8 cellular contexts compared by ENCODE assay signal in genomic region chr3:37174532-37175126, GRCh38. TPM values are rescaled to one million over a fixed set of nuclear protein-coding genes. Genes with fewer than 3 reads are reported as not detected.
A peak's percentile ranks its signal among the peaks of the same experiment; 100 is the strongest.
DNase-seq lines count a peak whose midpoint lies in the region; ATAC-seq and TF ChIP-seq lines count a peak whose summit lies in the region.

A gene with protein sequence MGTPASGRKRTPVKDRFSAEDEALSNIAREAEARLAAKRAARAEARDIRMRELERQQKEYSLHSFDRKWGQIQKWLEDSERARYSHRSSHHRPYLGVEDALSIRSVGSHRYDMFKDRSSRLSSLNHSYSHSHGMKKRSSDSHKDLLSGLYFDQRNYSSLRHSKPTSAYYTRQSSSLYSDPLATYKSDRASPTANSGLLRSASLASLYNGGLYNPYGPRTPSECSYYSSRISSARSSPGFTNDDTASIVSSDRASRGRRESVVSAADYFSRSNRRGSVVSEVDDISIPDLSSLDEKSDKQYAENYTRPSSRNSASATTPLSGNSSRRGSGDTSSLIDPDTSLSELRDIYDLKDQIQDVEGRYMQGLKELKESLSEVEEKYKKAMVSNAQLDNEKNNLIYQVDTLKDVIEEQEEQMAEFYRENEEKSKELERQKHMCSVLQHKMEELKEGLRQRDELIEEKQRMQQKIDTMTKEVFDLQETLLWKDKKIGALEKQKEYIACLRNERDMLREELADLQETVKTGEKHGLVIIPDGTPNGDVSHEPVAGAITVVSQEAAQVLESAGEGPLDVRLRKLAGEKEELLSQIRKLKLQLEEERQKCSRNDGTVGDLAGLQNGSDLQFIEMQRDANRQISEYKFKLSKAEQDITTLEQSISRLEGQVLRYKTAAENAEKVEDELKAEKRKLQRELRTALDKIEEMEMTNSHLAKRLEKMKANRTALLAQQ (minus strand): TSS chr3:37174582. CDS start chr3:37148983, 25,599 bp downstream.

- no peak within 1 kb of the TSS for H3K23ac ChIP-seq in neuronal stem cell (ENCODE audit: low read depth, low read length, poor library complexity)

- H3K36me3 ChIP-seq in neuronal stem cell (replicated peaks in 1 of 2; ENCODE audit: control insufficient read depth in 2 of 2, insufficient read depth in 2 of 2, low read length in 2 of 2), result peaks cover 2 to 37% of the 10 kb centered on the region in 2 donors

- WGBS in neuronal stem cell (ENCODE audit: extremely low coverage in 2 of 2, insufficient read length in 2 of 2, insufficient replicate concordance in 1 of 2), 2 donors, result 100% methylated on average over 1 of the region's 5 CpGs; no CpG with 5 or more reads in 1 of the 2 donors

- no peaks in the 10 kb centered on the region for H3K36me3 Mint-ChIP-seq in WTC11

- no peak within 1 kb of the TSS for H2BK12ac ChIP-seq in neuronal stem cell (ENCODE audit: low read length)

- H3K18ac ChIP-seq in neuronal stem cell (ENCODE audit: low read length), result no peak within 1 kb of the TSS

- ATAC-seq in HG03432 (IDR thresholded peaks at IDR 0.05; ENCODE audit: unreplicated experiment) (peak; percentile 37), WTC11 (no peak), GM21737 (IDR thresholded peaks at IDR 0.05; ENCODE audit: unreplicated experiment) (no peak)

- H3K4me1 ChIP-seq in neuronal stem cell (ENCODE audit: control insufficient read depth in 2 of 2, insufficient read depth in 1 of 2, low read depth in 1 of 2, low read length in 2 of 2), result peaks cover 0 to 7% of the 10 kb centered on the region in 2 donors

- H3K14ac ChIP-seq in neuronal stem cell (ENCODE audit: low read length), result no peak within 1 kb of the TSS

- CTCF ChIA-PET in WTC11 (lab: Charles Lee), result interaction anchor here (0.8 kb wide), 1 partner anchor 95 kb away, joined by 3 read pairs; no protein-coding TSS in a partner anchor

- H3K4me3 ChIP-seq in fibroblast of villous mesenchyme (ENCODE audit: low read depth, low read length) (peak within 1 kb of the TSS; percentile 97), neuronal stem cell (ENCODE audit: low read length in 2 of 2) (peak within 1 kb of the TSS; percentile 93 to 99)

- H4K8ac ChIP-seq in neuronal stem cell (ENCODE audit: low read depth, low read length), result no peak within 1 kb of the TSS

- H3K9ac ChIP-seq in neuronal stem cell (ENCODE audit: low read depth, low read length, poor library complexity), result peak within 1 kb of the TSS; percentile 81

- H3K4me1 Mint-ChIP-seq in WTC11, result peaks cover 29% of the 10 kb centered on the region

- peak within 1 kb of the TSS; percentile 79 for H3K27ac ChIP-seq in neuronal stem cell (replicated peaks; ENCODE audit: low read length)

- peak within 1 kb of the TSS; percentile 71 for H3K4me2 ChIP-seq in neuronal stem cell (ENCODE audit: insufficient read depth, low read length, poor library complexity, severe bottlenecking)

- H3K9me3 ChIP-seq in neuronal stem cell (replicated peaks in 1 of 2; ENCODE audit: control insufficient read depth in 2 of 2, insufficient read depth in 1 of 2, low read depth in 1 of 2, low read length in 2 of 2), result no peaks in the 10 kb centered on the region

- H4K91ac ChIP-seq in neuronal stem cell (ENCODE audit: low read depth, low read length, poor library complexity), result no peak within 1 kb of the TSS

- no peaks in the 10 kb centered on the region for H3K9me3 Mint-ChIP-seq in WTC11

- no peak within 1 kb of the TSS for H2BK120ac ChIP-seq in neuronal stem cell (ENCODE audit: low read depth, low read length)

- no peak within 1 kb of the TSS for H2AK5ac ChIP-seq in neuronal stem cell (ENCODE audit: low read depth, low read length)

- H2BK15ac ChIP-seq in neuronal stem cell (ENCODE audit: low read length), result no peak within 1 kb of the TSS

- peak within 1 kb of the TSS; percentile 48 for H3K27ac Mint-ChIP-seq in WTC11

- H3K27me3 ChIP-seq in neuronal stem cell (ENCODE audit: control insufficient read depth in 3 of 3, insufficient read depth in 3 of 3, low read depth in 1 of 3, low read length in 3 of 3), result no peaks in the 10 kb centered on the region

- peak within 1 kb of the TSS; percentile 99 for H2AFZ ChIP-seq in neuronal stem cell (ENCODE audit: low read length)

- peak within 1 kb of the TSS; percentile 53 for H2BK5ac ChIP-seq in neuronal stem cell (ENCODE audit: low read length)

- POLR2A ChIA-PET in WTC11 (lab: Charles Lee), result no interaction called here

- DNase-seq in DMS79 (lab: John Stamatoyannopoulos, UW), result peak; percentile 1
- DNase-seq in DMS79 treated with DMSO at 0.1 percent for 48 hours (lab: John Stamatoyannopoulos, UW), result no peak
- no peak for DNase-seq in WTC11 (ENCODE audit: low spot score)
- peak; percentile 72 for DNase-seq in fibroblast of villous mesenchyme (ENCODE audit: low read depth)
- no peak for DNase-seq in neuronal stem cell (ENCODE audit: low spot score)
- no peak for DNase-seq in SIG-M5 treated with dmso at 0.1 percent for 504 hours (lab: John Stamatoyannopoulos, UW; ENCODE audit: unreplicated experiment)

- no peak within 1 kb of the TSS for H3K4ac ChIP-seq in neuronal stem cell (ENCODE audit: low read length)

- TF ChIP-seq CTCF in WTC11 (IDR thresholded peaks at IDR 0.05) (no peak), fibroblast of villous mesenchyme (IDR thresholded peaks at IDR 0.05; ENCODE audit: insufficient read depth, low read depth, low read length) (no peak)

- peak within 1 kb of the TSS; percentile 89 for H3K4me3 Mint-ChIP-seq in WTC11

- peaks cover 8% of the 10 kb centered on the region for H3K79me1 ChIP-seq in neuronal stem cell (ENCODE audit: low read depth, low read length)

- no peaks in the 10 kb centered on the region for H3K27me3 Mint-ChIP-seq in WTC11 (ENCODE audit: low read depth)

TF ChIP-seq in WTC11, 78 proteins besides CTCF, POLR2A, EP300 and RAD21 (continues in another document):
- TF ChIP-seq IRF2 (CRISPR knock-in tag; IDR thresholded peaks at IDR 0.05; ENCODE audit: borderline replicate concordance, low read depth), result no peak
- no peak for TF ChIP-seq ESRRA (CRISPR knock-in tag; IDR thresholded peaks at IDR 0.05; ENCODE audit: borderline replicate concordance)
- TF ChIP-seq ATF1 (CRISPR knock-in tag; IDR thresholded peaks at IDR 0.05), result no peak
- TF ChIP-seq NFYB (CRISPR knock-in tag; conservative IDR thresholded peaks at IDR 0.05; ENCODE audit: low read depth), result no peak
- TF ChIP-seq ZSCAN18 (CRISPR knock-in tag; IDR thresholded peaks at IDR 0.05), result no peak
- TF ChIP-seq SOX15 (CRISPR knock-in tag; IDR thresholded peaks at IDR 0.05), result no peak
- TF ChIP-seq ELF4 (CRISPR knock-in tag; IDR thresholded peaks at IDR 0.05; ENCODE audit: low read depth), result no peak
- no peak for TF ChIP-seq ZNF281 (CRISPR knock-in tag; IDR thresholded peaks at IDR 0.05)
- no peak for TF ChIP-seq SP1 (CRISPR knock-in tag; conservative IDR thresholded peaks at IDR 0.05)
- TF ChIP-seq ZNF232 (CRISPR knock-in tag; IDR thresholded peaks at IDR 0.05), result no peak
- TF ChIP-seq, protein P1, sequence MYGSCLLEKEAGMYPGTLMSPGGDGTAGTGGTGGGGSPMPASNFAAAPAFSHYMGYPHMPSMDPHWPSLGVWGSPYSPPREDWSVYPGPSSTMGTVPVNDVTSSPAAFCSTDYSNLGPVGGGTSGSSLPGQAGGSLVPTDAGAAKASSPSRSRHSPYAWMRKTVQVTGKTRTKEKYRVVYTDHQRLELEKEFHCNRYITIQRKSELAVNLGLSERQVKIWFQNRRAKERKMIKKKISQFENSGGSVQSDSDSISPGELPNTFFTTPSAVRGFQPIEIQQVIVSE (CRISPR knock-in tag; IDR thresholded peaks at IDR 0.05; ENCODE audit: borderline replicate concordance), result no peak
- TF ChIP-seq, protein P2, sequence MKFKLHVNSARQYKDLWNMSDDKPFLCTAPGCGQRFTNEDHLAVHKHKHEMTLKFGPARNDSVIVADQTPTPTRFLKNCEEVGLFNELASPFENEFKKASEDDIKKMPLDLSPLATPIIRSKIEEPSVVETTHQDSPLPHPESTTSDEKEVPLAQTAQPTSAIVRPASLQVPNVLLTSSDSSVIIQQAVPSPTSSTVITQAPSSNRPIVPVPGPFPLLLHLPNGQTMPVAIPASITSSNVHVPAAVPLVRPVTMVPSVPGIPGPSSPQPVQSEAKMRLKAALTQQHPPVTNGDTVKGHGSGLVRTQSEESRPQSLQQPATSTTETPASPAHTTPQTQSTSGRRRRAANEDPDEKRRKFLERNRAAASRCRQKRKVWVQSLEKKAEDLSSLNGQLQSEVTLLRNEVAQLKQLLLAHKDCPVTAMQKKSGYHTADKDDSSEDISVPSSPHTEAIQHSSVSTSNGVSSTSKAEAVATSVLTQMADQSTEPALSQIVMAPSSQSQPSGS (CRISPR knock-in tag; IDR thresholded peaks at IDR 0.05; ENCODE audit: borderline replicate concordance, low read depth), result no peak

RNA-seq across cellular contexts. Expression of the gene that starts here (rescaled TPM):
- total RNA-seq in WTC11 (2021) (23.7 to 24.6 TPM (median 23.7 TPM) in 3 replicates), fibroblast of villous mesenchyme (59.3 and 84.2 TPM in 2 replicates)
- polyA plus RNA-seq in neuronal stem cell (2013, experiment 1 of 2), result 24.2 TPM
- polyA plus RNA-seq in neuronal stem cell (2013, experiment 2 of 2), result 26.6 TPM

Comparison
In these comparisons a context has a peak if more than half of its experiments do, and no peak if none do; other contexts are left out.
1. DNase-seq: peak in DMS79 (single experiment) and fibroblast of villous mesenchyme (single experiment); none in DMS79 treated with DMSO at 0.1 percent for 48 hours (single experiment), WTC11 (single experiment), neuronal stem cell (single experiment) and SIG-M5 treated with dmso at 0.1 percent for 504 hours (single experiment).